10 cellular contexts compared by ENCODE assay signal in genomic region chr14:68231832-68232642, GRCh38.
DNase-seq lines count a peak whose midpoint lies in the region; ATAC-seq and TF ChIP-seq lines count a peak whose summit lies in the region.
"Had no signal": no experiment of that assay in that cellular context is flagged by ENCODE, and none has a peak within 500 bp of the region (broad histone marks: within the 10 kb centered on the region; RNA-seq: fewer than 3 reads in every experiment).

No MANE protein-coding gene starts in this region.

- TF ChIP-seq POLR2A in esophagus muscularis mucosa (IDR thresholded peaks at IDR 0.05; ENCODE audit: low read depth), result no peak

- no peak for TF ChIP-seq EP300 in esophagus muscularis mucosa (IDR thresholded peaks at IDR 0.05)

- H3K9me3 ChIP-seq in HUES64 (ENCODE audit: insufficient read depth, low read depth, low read length) (no peaks in the 10 kb centered on the region), esophagus muscularis mucosa (no peaks in the 10 kb centered on the region)
- H3K9me3 ChIP-seq: HAP-1 had no signal

- H3K27me3 Mint-ChIP-seq in activated CD8-positive, alpha-beta T cell treated with anti-CD3 and anti-CD28 coated beads for 36 hours, result no peaks in the 10 kb centered on the region

- H3K4me3 ChIP-seq in HUES64 (ENCODE audit: low read length) (no peak overlapping the region), esophagus muscularis mucosa (no peak overlapping the region)
- H3K4me3 ChIP-seq: HAP-1 had no signal

- 88% methylated on average over 2 of the region's 2 CpGs for WGBS in HUES64
- WGBS in esophagus muscularis mucosa, result 34% methylated on average over 2 of the region's 2 CpGs

- peaks cover 15% of the 10 kb centered on the region for H3K4me1 Mint-ChIP-seq in activated CD8-positive, alpha-beta T cell treated with anti-CD3 and anti-CD28 coated beads for 36 hours (ENCODE audit: low read depth)

- H3K4me3 Mint-ChIP-seq in activated CD8-positive, alpha-beta T cell treated with anti-CD3 and anti-CD28 coated beads for 36 hours, result no peak overlapping the region

- peak overlapping the region; percentile 34; the same call in 1 of the 2 replicates for H3K9ac ChIP-seq in HUES64 (ENCODE audit: low read depth, low read length)

- in situ Hi-C loops in ACHN (cut with HindIII; ENCODE audit: low pct_ligation_motif_present, low pct_unique_long_range_greater_than_20kb, low sequenced_read_pairs), result no loop called here

- TF ChIP-seq CTCF in esophagus muscularis mucosa (IDR thresholded peaks at IDR 0.05) (peak in 1 of 3 experiments; percentile 10), omental fat pad (IDR thresholded peaks at IDR 0.05) (no peak)
- TF ChIP-seq CTCF in activated CD8-positive, alpha-beta T cell treated with anti-CD3 and anti-CD28 coated beads for 36 hours (IDR thresholded peaks at IDR 0.05), result no peak

- peak overlapping the region; percentile 90 for H3K27ac ChIP-seq in HUES64 (ENCODE audit: low read depth, low read length)
- H3K27ac ChIP-seq in esophagus muscularis mucosa (replicated peaks in 1 of 4), result peak overlapping the region; percentile 68 to 82 (median 80)

- H3K4me1 ChIP-seq in HUES64 (ENCODE audit: insufficient read depth, low read length) (peaks cover 33% of the 10 kb centered on the region), esophagus muscularis mucosa (peaks cover 16 to 54% (median 43%) of the 10 kb centered on the region in 4 donors)

- H3K36me3 ChIP-seq in HUES64 (ENCODE audit: insufficient read depth, low read length) (no peaks in the 10 kb centered on the region), esophagus muscularis mucosa (no peaks in the 10 kb centered on the region)
- H3K36me3 ChIP-seq: HAP-1 had no signal

- peaks cover 2% of the 10 kb centered on the region for H3K9me3 Mint-ChIP-seq in activated CD8-positive, alpha-beta T cell treated with anti-CD3 and anti-CD28 coated beads for 36 hours

- intact Hi-C loops in esophagus muscularis mucosa (cut with DNase I), result no loop called here
- intact Hi-C loops in activated CD8-positive, alpha-beta T cell treated with anti-CD3 and anti-CD28 coated beads for 36 hours (cut with micrococcal nuclease), result loop anchor here (2.0 kb wide), 1 partner anchor 21 kb away; no protein-coding TSS in a partner anchor

- H3K27me3 ChIP-seq in HUES64 (ENCODE audit: insufficient read depth, low read length), result no peaks in the 10 kb centered on the region
- H3K27me3 ChIP-seq in esophagus muscularis mucosa, result no peaks in the 10 kb centered on the region

- POLR2A ChIA-PET in activated CD8-positive, alpha-beta T cell treated with anti-CD3 and anti-CD28 coated beads for 36 hours (lab: Charles Lee), result interaction anchor here (1.3 to 1.5 kb wide), 2 partner anchors 21 to 558 kb away, joined by 4 read pairs; no protein-coding TSS in a partner anchor

- H3K27ac Mint-ChIP-seq in activated CD8-positive, alpha-beta T cell treated with anti-CD3 and anti-CD28 coated beads for 36 hours, result no peak overlapping the region

- ATAC-seq in omental fat pad (ENCODE audit: low FRiP score), result peak; percentile 59
- no peak for ATAC-seq in GM21825 (IDR thresholded peaks at IDR 0.05; ENCODE audit: unreplicated experiment)
- no peak for ATAC-seq in activated CD8-positive, alpha-beta T cell treated with anti-CD3 and anti-CD28 coated beads for 36 hours

- H3K36me3 Mint-ChIP-seq in activated CD8-positive, alpha-beta T cell treated with anti-CD3 and anti-CD28 coated beads for 36 hours (ENCODE audit: low read depth), result peaks cover 3% of the 10 kb centered on the region

- DNase-seq in ACHN (peak; percentile 19), esophagus muscularis mucosa (ENCODE audit: extremely low spot score) (no peak), omental fat pad (ENCODE audit: low spot score) (no peak), NCI-H1694 treated with DMSO at 0.1 percent for 48 hours (lab: John Stamatoyannopoulos, UW) (no peak), HuH-7.5 (ENCODE audit: low spot score) (no peak)
- DNase-seq in activated CD8-positive, alpha-beta T cell treated with anti-CD3 and anti-CD28 coated beads for 36 hours, result no peak
- DNase-seq: activated CD4-positive, alpha-beta T cell treated with anti-CD3 and anti-CD28 coated beads for 1 hour had no signal

- CTCF ChIA-PET in activated CD8-positive, alpha-beta T cell treated with anti-CD3 and anti-CD28 coated beads for 36 hours (lab: Charles Lee), result interaction anchor here (0.7 to 2.8 kb wide), 3 partner anchors 395 to 612 kb away, joined by 3 to 8 read pairs (median 3); no protein-coding TSS in a partner anchor
